ENCODE assay signal across 8 cellular contexts in genomic region chr15:98904466-98905048, GRCh38.
DNase-seq lines count a peak whose midpoint lies in the region; ATAC-seq and TF ChIP-seq lines count a peak whose summit lies in the region.

No MANE protein-coding gene starts in this region.

- intact Hi-C loops in Calu3 (cut with micrococcal nuclease; ENCODE audit: unreplicated experiment), result loop anchor here (2.0 to 10.0 kb wide), 3 partner anchors 170 to 462 kb away; no protein-coding TSS in a partner anchor

- no peaks in the 10 kb centered on the region for H3K9me3 ChIP-seq in neural cell (ENCODE audit: low read length)

- H3K4me1 Mint-ChIP-seq in Calu3 (ENCODE audit: low read depth, unreplicated experiment), result peaks cover 11% of the 10 kb centered on the region

- TF ChIP-seq RAD21 in neural cell (conservative IDR thresholded peaks at IDR 0.05), result peak; percentile 67

- no peak overlapping the region for H2AFZ ChIP-seq in neural cell (ENCODE audit: low read depth, low read length)

- no peaks in the 10 kb centered on the region for H3K9me3 Mint-ChIP-seq in Calu3 (ENCODE audit: low read depth, unreplicated experiment)

- BruUV-seq in Calu3 (replicated peaks; lab: Mats Ljungman, UMichigan), result no TSS peak

- H3K4me3 ChIP-seq in HL-60 (replicated peaks; ENCODE audit: insufficient read depth, low read length), result no peak overlapping the region
- H3K4me3 ChIP-seq in neural cell (ENCODE audit: low read length), result no peak overlapping the region

- H3K9ac ChIP-seq in neural cell (ENCODE audit: low read length), result no peak overlapping the region

- no peaks in the 10 kb centered on the region for H3K27me3 Mint-ChIP-seq in Calu3 (ENCODE audit: unreplicated experiment)

- CTCF ChIA-PET in Calu3 (lab: Charles Lee), result interaction anchor here (0.8 kb wide), 1 partner anchor 385 kb away, joined by 3 read pairs; no protein-coding TSS in a partner anchor

- DNase-seq in Calu3, result peak; percentile 55
- peak; percentile 41 to 82 for DNase-seq in HL-60 (ENCODE audit: low read depth in 1 of 2, low spot score in 1 of 2)
- DNase-seq in SHP77 treated with DMSO at 0.1 percent for 48 hours (lab: John Stamatoyannopoulos, UW), result peak; percentile 40
- peak; percentile 77 to 80 for DNase-seq in erythroblast (lab: John Stamatoyannopoulos, UW)
- DNase-seq in DMS79 (lab: John Stamatoyannopoulos, UW), result no peak

- H3K4me2 ChIP-seq in neural cell (ENCODE audit: low read length), result no peak overlapping the region

- peak overlapping the region; percentile 43; the same call in 1 of the 2 replicates for H3K27ac ChIP-seq in HL-60 (replicated peaks)
- H3K27ac ChIP-seq in neural cell (ENCODE audit: low read length), result no peak overlapping the region

- H3K27ac Mint-ChIP-seq in Calu3 (ENCODE audit: unreplicated experiment), result no peak overlapping the region

- H3K79me2 ChIP-seq in neural cell (replicated peaks; ENCODE audit: insufficient read depth, low read length), result no peaks in the 10 kb centered on the region

- no peaks in the 10 kb centered on the region for H3K36me3 ChIP-seq in neural cell (ENCODE audit: insufficient read depth, low read length)

- no peak for TF ChIP-seq POLR2A in erythroblast (IDR thresholded peaks at IDR 0.05; ENCODE audit: low read length)

- no peaks in the 10 kb centered on the region for H4K20me1 ChIP-seq in neural cell (ENCODE audit: insufficient read depth)

- TF ChIP-seq CTCF in Calu3 (IDR thresholded peaks at IDR 0.05; ENCODE audit: unreplicated experiment) (peak; percentile 40), HL-60 (IDR thresholded peaks at IDR 0.05; ENCODE audit: insufficient read depth, low read length) (peak; percentile 86), neural cell (IDR thresholded peaks at IDR 0.05; ENCODE audit: poor library complexity, severe bottlenecking) (peak; percentile 63)

- H3K36me3 Mint-ChIP-seq in Calu3 (ENCODE audit: insufficient read depth, unreplicated experiment), result no peaks in the 10 kb centered on the region

- no peak for ATAC-seq in HG02610 (IDR thresholded peaks at IDR 0.05; ENCODE audit: unreplicated experiment)
- no peak for ATAC-seq in HG02884 (IDR thresholded peaks at IDR 0.05; ENCODE audit: unreplicated experiment)

- no peaks in the 10 kb centered on the region for H3F3A ChIP-seq in neural cell (ENCODE audit: insufficient read depth, low read length, poor library complexity, severe bottlenecking)

- H3K9me2 ChIP-seq in neural cell (ENCODE audit: insufficient read depth, low read length), result no peaks in the 10 kb centered on the region

- no peak for TF ChIP-seq EP300 in neural cell (conservative IDR thresholded peaks at IDR 0.05; ENCODE audit: poor library complexity, severe bottlenecking)

- no peak overlapping the region for H3K4me3 Mint-ChIP-seq in Calu3 (ENCODE audit: low read depth, unreplicated experiment)

- H3K27me3 ChIP-seq in HL-60 (ENCODE audit: insufficient read depth, poor library complexity, severe bottlenecking), result no peaks in the 10 kb centered on the region
- no peaks in the 10 kb centered on the region for H3K27me3 ChIP-seq in neural cell (ENCODE audit: insufficient read depth, low read depth, low read length)

TF ChIP-seq in neural cell, 6 proteins besides CTCF, POLR2A, EP300 and RAD21:
- TF ChIP-seq TAF1 (IDR thresholded peaks at IDR 0.05; ENCODE audit: low read depth), result no peak
- peak; percentile 67 for TF ChIP-seq SMC3 (conservative IDR thresholded peaks at IDR 0.05; ENCODE audit: poor library complexity)
